ENCODE assay signal across 21 cellular contexts in genomic region chr20:63753381-63753780, GRCh38. TPM values are rescaled to one million over a fixed set of nuclear protein-coding genes. Genes with fewer than 3 reads are reported as not detected.
DNase-seq lines count a peak whose midpoint lies in the region; ATAC-seq and TF ChIP-seq lines count a peak whose summit lies in the region.
"Had no signal": no experiment of that assay in that cellular context is flagged by ENCODE, and none has a peak within 500 bp of the region (broad histone marks: within the 10 kb centered on the region; RNA-seq: fewer than 3 reads in every experiment).

No MANE protein-coding gene starts in this region.

- peaks cover 45% of the 10 kb centered on the region for H3K27me3 Mint-ChIP-seq in activated naive CD4-positive, alpha-beta T cell treated with anti-CD3 and anti-CD28 coated beads, Interleukin-2, amount 10 ng/mL, durations not matched to agents 7 days and 5 days
- H3K27me3 Mint-ChIP-seq in glutamatergic neuron (ENCODE audit: unreplicated experiment) = peaks cover 11% of the 10 kb centered on the region
- H3K27me3 Mint-ChIP-seq in stimulated activated memory B cell treated with anti-CD40 and anti-IgM and Interleukin-4, amounts not matched to agents 10 μg/mL and 1 μg/mL and 100 μg/mL, for 72 hours = peaks cover 10% of the 10 kb centered on the region
- H3K27me3 Mint-ChIP-seq: IgD-negative memory B cell had no signal

- no peaks in the 10 kb centered on the region for H3K79me1 ChIP-seq in trophoblast cell (ENCODE audit: low read length)

- H3K27ac Mint-ChIP-seq in activated naive CD4-positive, alpha-beta T cell treated with anti-CD3 and anti-CD28 coated beads, Interleukin-2, amount 10 ng/mL, durations not matched to agents 7 days and 5 days = peak overlapping the region; percentile 19
- peak overlapping the region; percentile 86 for H3K27ac Mint-ChIP-seq in glutamatergic neuron (ENCODE audit: unreplicated experiment)
- no peak overlapping the region for H3K27ac Mint-ChIP-seq in stimulated activated memory B cell treated with anti-CD40 and anti-IgM and Interleukin-4, amounts not matched to agents 10 μg/mL and 1 μg/mL and 100 μg/mL, for 72 hours
- H3K27ac Mint-ChIP-seq: HFFc6, IgD-negative memory B cell had no signal

- H3K36me3 ChIP-seq in H7 (replicated peaks; ENCODE audit: control insufficient read depth, insufficient read depth, low read length) = no peaks in the 10 kb centered on the region; the same call in 1 of the 2 replicates
- H3K36me3 ChIP-seq in trophoblast cell (ENCODE audit: control insufficient read depth in 1 of 2, insufficient read depth in 2 of 2, low read length in 2 of 2) = peaks cover 8 to 10% of the 10 kb centered on the region in 2 experiments
- H3K36me3 ChIP-seq: BE2C, HAP-1 had no signal

- H3K27ac ChIP-seq in trophoblast cell (ENCODE audit: low read depth, low read length) = no peak overlapping the region
- H3K27ac ChIP-seq: KMS-11 had no signal

- CTCF ChIA-PET in activated naive CD4-positive, alpha-beta T cell treated with anti-CD3 and anti-CD28 coated beads, Interleukin-2, amount 10 ng/mL, durations not matched to agents 7 days and 5 days (lab: Charles Lee) = no interaction called here

- H3K79me2 ChIP-seq in trophoblast cell (ENCODE audit: control insufficient read depth, insufficient read depth, low read length, poor library complexity) = no peaks in the 10 kb centered on the region

- whole genome bisulfite sequencing in trophoblast cell (ENCODE audit: extremely low coverage, insufficient coverage, insufficient read length) = no CpG with 5 or more reads among the region's 13 CpGs

- H2BK120ac ChIP-seq in trophoblast cell (ENCODE audit: insufficient read depth, low read length, poor library complexity) = no peak overlapping the region

- H3K9me3 Mint-ChIP-seq in activated naive CD4-positive, alpha-beta T cell treated with anti-CD3 and anti-CD28 coated beads, Interleukin-2, amount 10 ng/mL, durations not matched to agents 7 days and 5 days = no peaks in the 10 kb centered on the region
- H3K9me3 Mint-ChIP-seq in glutamatergic neuron (ENCODE audit: unreplicated experiment) = peaks cover 24% of the 10 kb centered on the region
- peaks cover 2% of the 10 kb centered on the region for H3K9me3 Mint-ChIP-seq in stimulated activated memory B cell treated with anti-CD40 and anti-IgM and Interleukin-4, amounts not matched to agents 10 μg/mL and 1 μg/mL and 100 μg/mL, for 72 hours
- H3K9me3 Mint-ChIP-seq: HFFc6 had no signal

- no peak overlapping the region for H4K12ac ChIP-seq in trophoblast cell (ENCODE audit: low read depth, low read length)

- H2AFZ ChIP-seq in trophoblast cell (ENCODE audit: insufficient read depth, low read length, poor library complexity) = no peak overlapping the region

- H3K18ac ChIP-seq in trophoblast cell (ENCODE audit: low read length) = no peak overlapping the region

- H2BK12ac ChIP-seq in trophoblast cell (ENCODE audit: low read length) = no peak overlapping the region

- H4K91ac ChIP-seq in trophoblast cell (ENCODE audit: low read depth, low read length) = no peak overlapping the region

- H3K14ac ChIP-seq in trophoblast cell (ENCODE audit: low read length) = no peak overlapping the region

- no peak for DNase-seq in activated naive CD4-positive, alpha-beta T cell treated with anti-CD3 and anti-CD28 coated beads, Interleukin-2, amount 10 ng/mL, durations not matched to agents 7 days and 5 days
- no peak for DNase-seq in activated naive CD4-positive, alpha-beta T cell treated with Interleukin-2 at 50 U/mL for 16 hours
- peak; percentile 45 for DNase-seq in H7
- DNase-seq in glutamatergic neuron = no peak
- DNase-seq in trophoblast cell = no peak
- DNase-seq: ACHN; BE2C; DMS153; DND-41; HFFc6; MM.1S; NCI-H2029 treated with DMSO at 0.1 percent for 48 hours; NCI-H446 treated with DMSO at 0.1 percent for 48 hours; NK-92 treated with Interleukin-12 subunit alpha and Interleukin-12 subunit beta, amount 100 ng/mL, for 24 hours; RPMI8226; SHP77 treated with DMSO at 0.1 percent for 48 hours had no signal

- peak; percentile 37 for ATAC-seq in stimulated activated memory B cell treated with anti-CD40 and anti-IgM and Interleukin-4, amounts not matched to agents 10 μg/mL and 1 μg/mL and 100 μg/mL, for 72 hours
- no peak for ATAC-seq in GM21381 (IDR thresholded peaks at IDR 0.05; ENCODE audit: unreplicated experiment)

- TF ChIP-seq CTCF in glutamatergic neuron (IDR thresholded peaks at IDR 0.05; ENCODE audit: partially characterized antibody, unreplicated experiment) = no peak

- no peak overlapping the region for H3K23ac ChIP-seq in trophoblast cell (ENCODE audit: low read length)

- no peaks in the 10 kb centered on the region for H3K4me1 ChIP-seq in trophoblast cell (ENCODE audit: control insufficient read depth in 1 of 2, insufficient read depth in 2 of 2, low read length in 2 of 2)
- H3K4me1 ChIP-seq: HAP-1 had no signal

- H3K4ac ChIP-seq in trophoblast cell (ENCODE audit: low read depth, low read length) = no peak overlapping the region

- no peak overlapping the region for H2AK5ac ChIP-seq in trophoblast cell (ENCODE audit: low read length)

- no peak overlapping the region for H3K4me3 ChIP-seq in H7 (ENCODE audit: insufficient read depth, low read depth, low read length)
- H3K4me3 ChIP-seq in trophoblast cell (ENCODE audit: low read depth, low read length) = no peak overlapping the region
- H3K4me3 ChIP-seq: HAP-1 had no signal

- H2BK5ac ChIP-seq in trophoblast cell (ENCODE audit: low read depth, low read length, poor library complexity) = no peak overlapping the region

- no peak overlapping the region for H3K9ac ChIP-seq in trophoblast cell (ENCODE audit: low read length)
- H3K9ac ChIP-seq: KMS-11 had no signal

- no peak overlapping the region for H4K8ac ChIP-seq in trophoblast cell (ENCODE audit: low read depth, low read length)

- no peak overlapping the region for H3K4me3 Mint-ChIP-seq in activated naive CD4-positive, alpha-beta T cell treated with anti-CD3 and anti-CD28 coated beads, Interleukin-2, amount 10 ng/mL, durations not matched to agents 7 days and 5 days
- peak overlapping the region; percentile 69 for H3K4me3 Mint-ChIP-seq in glutamatergic neuron (ENCODE audit: unreplicated experiment)
- no peak overlapping the region for H3K4me3 Mint-ChIP-seq in stimulated activated memory B cell treated with anti-CD40 and anti-IgM and Interleukin-4, amounts not matched to agents 10 μg/mL and 1 μg/mL and 100 μg/mL, for 72 hours
- H3K4me3 Mint-ChIP-seq: HFFc6 had no signal

- no peaks in the 10 kb centered on the region for H3K36me3 Mint-ChIP-seq in activated naive CD4-positive, alpha-beta T cell treated with anti-CD3 and anti-CD28 coated beads, Interleukin-2, amount 10 ng/mL, durations not matched to agents 7 days and 5 days
- no peaks in the 10 kb centered on the region for H3K36me3 Mint-ChIP-seq in glutamatergic neuron (ENCODE audit: unreplicated experiment)
- no peaks in the 10 kb centered on the region for H3K36me3 Mint-ChIP-seq in stimulated activated memory B cell treated with anti-CD40 and anti-IgM and Interleukin-4, amounts not matched to agents 10 μg/mL and 1 μg/mL and 100 μg/mL, for 72 hours
- H3K36me3 Mint-ChIP-seq: IgD-negative memory B cell had no signal

- H3K27me3 ChIP-seq in H7 (ENCODE audit: control insufficient read depth, insufficient read depth, low read length) = no peaks in the 10 kb centered on the region
- no peaks in the 10 kb centered on the region for H3K27me3 ChIP-seq in trophoblast cell (ENCODE audit: insufficient read depth, low read length)
- H3K27me3 ChIP-seq: BE2C had no signal

- H3K4me1 Mint-ChIP-seq in activated naive CD4-positive, alpha-beta T cell treated with anti-CD3 and anti-CD28 coated beads, Interleukin-2, amount 10 ng/mL, durations not matched to agents 7 days and 5 days = peaks cover 45% of the 10 kb centered on the region
- H3K4me1 Mint-ChIP-seq in glutamatergic neuron (ENCODE audit: low read depth, unreplicated experiment) = peaks cover 23% of the 10 kb centered on the region
- no peaks in the 10 kb centered on the region for H3K4me1 Mint-ChIP-seq in stimulated activated memory B cell treated with anti-CD40 and anti-IgM and Interleukin-4, amounts not matched to agents 10 μg/mL and 1 μg/mL and 100 μg/mL, for 72 hours

- no peak overlapping the region for H3K4me2 ChIP-seq in trophoblast cell (ENCODE audit: low read length)
- H3K4me2 ChIP-seq: KMS-11 had no signal

- H3K9me3 ChIP-seq in trophoblast cell (ENCODE audit: insufficient read depth, low read depth, low read length) = peaks cover 7% of the 10 kb centered on the region
- H3K9me3 ChIP-seq: BE2C, HAP-1 had no signal

RNA-seq across cellular contexts. Expression of gene SLC2A4RG, which starts 13.8 kb away (rescaled TPM):
- total RNA-seq in H7 (2014; rRNA removed; shearing (Covaris generic)) = 38.3 and 62.2 TPM in 2 replicates
- 47.9 TPM for total RNA-seq in glutamatergic neuron (ENCODE audit: unreplicated experiment)
- polyA plus RNA-seq in trophoblast cell (2013) = 79.0 and 79.6 TPM in 2 replicates

RNA-seq across cellular contexts. Expression of gene LIME1, which starts 16.9 kb away (rescaled TPM):
- 7.7 and 10.5 TPM in 2 replicates for total RNA-seq in H7 (2014; rRNA removed; shearing (Covaris generic))
- total RNA-seq in glutamatergic neuron (ENCODE audit: unreplicated experiment) = 16.6 TPM
- polyA plus RNA-seq in trophoblast cell (2013) = 2.0 TPM in 2 replicates

RNA-seq across cellular contexts. Expression of gene ZGPAT, which starts 45.5 kb away (rescaled TPM):
- 32.6 and 52.0 TPM in 2 replicates for total RNA-seq in H7 (2014; rRNA removed; shearing (Covaris generic))
- 41.5 TPM for total RNA-seq in glutamatergic neuron (ENCODE audit: unreplicated experiment)
- 13.5 and 15.2 TPM in 2 replicates for polyA plus RNA-seq in trophoblast cell (2013)

RNA-seq across cellular contexts. Expression of gene ARFRP1, which starts 45.6 kb away (rescaled TPM):
- total RNA-seq in H7 (2014; rRNA removed; shearing (Covaris generic)) = 24.2 and 26.2 TPM in 2 replicates
- 51.9 TPM for total RNA-seq in glutamatergic neuron (ENCODE audit: unreplicated experiment)
- polyA plus RNA-seq in trophoblast cell (2013) = 8.2 and 8.3 TPM in 2 replicates

RNA-seq across cellular contexts. Expression of gene TNFRSF6B, which starts 56.9 kb away (rescaled TPM):
- total RNA-seq in H7 (2014; rRNA removed; shearing (Covaris generic)) = not detected in 2 replicates
- total RNA-seq in glutamatergic neuron (ENCODE audit: unreplicated experiment) = not detected
- 0.73 and 0.85 TPM in 2 replicates for polyA plus RNA-seq in trophoblast cell (2013)
- polyA plus RNA-seq: IgD-negative memory B cell had no signal
